Comparison of ENCODE assay signal across 1 cellular context in the genomic region with DNA sequence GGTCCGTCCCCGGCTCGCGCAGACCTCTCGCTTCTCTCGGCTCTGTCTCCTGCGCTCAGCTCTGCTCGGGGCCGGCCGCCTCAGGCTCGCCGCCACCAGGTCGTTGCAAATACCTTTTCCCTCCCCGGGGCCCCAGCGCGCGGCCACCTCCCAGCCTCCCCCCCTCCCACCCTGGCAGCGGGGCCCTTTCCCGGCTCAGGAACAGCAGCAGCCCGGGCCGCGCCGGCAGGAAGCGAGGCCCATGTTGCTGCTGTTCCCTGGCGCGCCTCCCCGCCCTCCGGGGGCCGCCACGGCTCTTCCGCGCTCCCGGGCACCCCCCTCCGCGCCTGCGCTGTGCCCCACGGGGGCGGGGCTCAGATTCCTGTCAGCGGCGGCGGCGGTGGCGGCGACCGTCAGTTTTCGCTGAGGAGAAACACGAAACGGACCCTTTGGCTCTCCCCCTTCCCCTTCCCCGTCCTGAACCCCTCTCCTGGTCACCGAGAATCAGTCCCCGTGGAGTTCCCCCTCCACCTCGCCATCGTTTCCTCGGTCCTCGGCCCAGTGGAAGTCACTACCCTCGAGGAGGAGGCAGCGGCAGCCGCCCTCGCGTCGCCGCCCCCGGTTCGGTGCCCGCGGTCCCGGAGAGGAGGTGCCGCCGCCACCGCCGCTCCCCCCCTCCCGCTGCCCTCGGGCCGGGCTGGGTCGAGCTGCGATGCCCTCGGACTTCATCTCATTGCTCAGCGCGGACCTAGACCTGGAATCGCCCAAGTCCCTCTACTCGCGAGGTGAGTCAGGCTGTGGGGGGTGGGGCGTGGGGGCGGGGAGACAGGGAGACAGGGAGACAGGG.
TF ChIP-seq lines count a peak whose summit lies in the region.

Gene NFAT5, plus strand, starts transcription at position 356 of the 826 bp plus-strand sequence. Its CDS starts 336 bp downstream, at position 692.

TF ChIP-seq in HepG2, 621 proteins besides CTCF, POLR2A, EP300 and RAD21 (continued from another document and continues in another):
- TF ChIP-seq, protein P1, sequence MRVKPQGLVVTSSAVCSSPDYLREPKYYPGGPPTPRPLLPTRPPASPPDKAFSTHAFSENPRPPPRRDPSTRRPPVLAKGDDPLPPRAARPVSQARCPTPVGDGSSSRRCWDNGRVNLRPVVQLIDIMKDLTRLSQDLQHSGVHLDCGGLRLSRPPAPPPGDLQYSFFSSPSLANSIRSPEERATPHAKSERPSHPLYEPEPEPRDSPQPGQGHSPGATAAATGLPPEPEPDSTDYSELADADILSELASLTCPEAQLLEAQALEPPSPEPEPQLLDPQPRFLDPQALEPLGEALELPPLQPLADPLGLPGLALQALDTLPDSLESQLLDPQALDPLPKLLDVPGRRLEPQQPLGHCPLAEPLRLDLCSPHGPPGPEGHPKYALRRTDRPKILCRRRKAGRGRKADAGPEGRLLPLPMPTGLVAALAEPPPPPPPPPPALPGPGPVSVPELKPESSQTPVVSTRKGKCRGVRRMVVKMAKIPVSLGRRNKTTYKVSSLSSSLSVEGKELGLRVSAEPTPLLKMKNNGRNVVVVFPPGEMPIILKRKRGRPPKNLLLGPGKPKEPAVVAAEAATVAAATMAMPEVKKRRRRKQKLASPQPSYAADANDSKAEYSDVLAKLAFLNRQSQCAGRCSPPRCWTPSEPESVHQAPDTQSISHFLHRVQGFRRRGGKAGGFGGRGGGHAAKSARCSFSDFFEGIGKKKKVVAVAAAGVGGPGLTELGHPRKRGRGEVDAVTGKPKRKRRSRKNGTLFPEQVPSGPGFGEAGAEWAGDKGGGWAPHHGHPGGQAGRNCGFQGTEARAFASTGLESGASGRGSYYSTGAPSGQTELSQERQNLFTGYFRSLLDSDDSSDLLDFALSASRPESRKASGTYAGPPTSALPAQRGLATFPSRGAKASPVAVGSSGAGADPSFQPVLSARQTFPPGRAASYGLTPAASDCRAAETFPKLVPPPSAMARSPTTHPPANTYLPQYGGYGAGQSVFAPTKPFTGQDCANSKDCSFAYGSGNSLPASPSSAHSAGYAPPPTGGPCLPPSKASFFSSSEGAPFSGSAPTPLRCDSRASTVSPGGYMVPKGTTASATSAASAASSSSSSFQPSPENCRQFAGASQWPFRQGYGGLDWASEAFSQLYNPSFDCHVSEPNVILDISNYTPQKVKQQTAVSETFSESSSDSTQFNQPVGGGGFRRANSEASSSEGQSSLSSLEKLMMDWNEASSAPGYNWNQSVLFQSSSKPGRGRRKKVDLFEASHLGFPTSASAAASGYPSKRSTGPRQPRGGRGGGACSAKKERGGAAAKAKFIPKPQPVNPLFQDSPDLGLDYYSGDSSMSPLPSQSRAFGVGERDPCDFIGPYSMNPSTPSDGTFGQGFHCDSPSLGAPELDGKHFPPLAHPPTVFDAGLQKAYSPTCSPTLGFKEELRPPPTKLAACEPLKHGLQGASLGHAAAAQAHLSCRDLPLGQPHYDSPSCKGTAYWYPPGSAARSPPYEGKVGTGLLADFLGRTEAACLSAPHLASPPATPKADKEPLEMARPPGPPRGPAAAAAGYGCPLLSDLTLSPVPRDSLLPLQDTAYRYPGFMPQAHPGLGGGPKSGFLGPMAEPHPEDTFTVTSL (CRISPR knock-in tag; IDR thresholded peaks at IDR 0.05; ENCODE audit: borderline replicate concordance): peak; percentile 57; the same call in 1 of the 2 replicates
- TF ChIP-seq MYPOP (CRISPR knock-in tag; IDR thresholded peaks at IDR 0.05) (peak; percentile 41; the same call in 1 of the 2 replicates), MAFF (IDR thresholded peaks at IDR 0.05; ENCODE audit: low read depth, low read length) (no peak), PHB2 (IDR thresholded peaks at IDR 0.05; ENCODE audit: partially characterized antibody) (no peak), HOXA9 (CRISPR knock-in tag; IDR thresholded peaks at IDR 0.05; ENCODE audit: borderline replicate concordance) (peak; percentile 90; the same call in 1 of the 2 replicates), JDP2 (CRISPR knock-in tag; IDR thresholded peaks at IDR 0.05; ENCODE audit: borderline replicate concordance) (no peak), SMARCC2 (IDR thresholded peaks at IDR 0.05) (no peak), ZNF512B (CRISPR knock-in tag; IDR thresholded peaks at IDR 0.05; ENCODE audit: borderline replicate concordance) (peak; percentile 50; the same call in 1 of the 2 replicates), KDM2A (CRISPR knock-in tag; IDR thresholded peaks at IDR 0.05; ENCODE audit: borderline replicate concordance, low read depth) (peak; percentile 78; the same call in 1 of the 2 replicates), MAFK (conservative IDR thresholded peaks at IDR 0.05 in 1 of 2, IDR thresholded peaks at IDR 0.05 in 1 of 2; ENCODE audit: low read length in 2 of 2) (no peak), ZNF350 (CRISPR knock-in tag; IDR thresholded peaks at IDR 0.05; ENCODE audit: borderline replicate concordance, low read depth) (peak; percentile 71), HNF1A (IDR thresholded peaks at IDR 0.05; ENCODE audit: low read depth) (peak; percentile 15; the same call in 1 of the 2 replicates), HNF1A (CRISPR knock-in tag; IDR thresholded peaks at IDR 0.05; ENCODE audit: borderline replicate concordance) (peak; percentile 93), DBP (CRISPR knock-in tag; IDR thresholded peaks at IDR 0.05; ENCODE audit: not compliant biosample characterization) (peak; percentile 36), MTF2 (CRISPR knock-in tag; IDR thresholded peaks at IDR 0.05; ENCODE audit: borderline replicate concordance) (peak; percentile 79; the same call in 1 of the 2 replicates), ZNF260 (CRISPR knock-in tag; IDR thresholded peaks at IDR 0.05; ENCODE audit: borderline replicate concordance, low read depth) (no peak), ZHX2 (IDR thresholded peaks at IDR 0.05; ENCODE audit: low read depth) (peak; percentile 83), ZHX2 (CRISPR knock-in tag; IDR thresholded peaks at IDR 0.05; ENCODE audit: borderline replicate concordance) (no peak; the same call in 1 of the 2 replicates), FOSL2 (CRISPR knock-in tag; IDR thresholded peaks at IDR 0.05) (peak; percentile 46), ZNF44 (CRISPR knock-in tag; IDR thresholded peaks at IDR 0.05) (0 out of 2 replicates have a peak, but pooled peaks have one; percentile 66)
- TF ChIP-seq, protein P2, sequence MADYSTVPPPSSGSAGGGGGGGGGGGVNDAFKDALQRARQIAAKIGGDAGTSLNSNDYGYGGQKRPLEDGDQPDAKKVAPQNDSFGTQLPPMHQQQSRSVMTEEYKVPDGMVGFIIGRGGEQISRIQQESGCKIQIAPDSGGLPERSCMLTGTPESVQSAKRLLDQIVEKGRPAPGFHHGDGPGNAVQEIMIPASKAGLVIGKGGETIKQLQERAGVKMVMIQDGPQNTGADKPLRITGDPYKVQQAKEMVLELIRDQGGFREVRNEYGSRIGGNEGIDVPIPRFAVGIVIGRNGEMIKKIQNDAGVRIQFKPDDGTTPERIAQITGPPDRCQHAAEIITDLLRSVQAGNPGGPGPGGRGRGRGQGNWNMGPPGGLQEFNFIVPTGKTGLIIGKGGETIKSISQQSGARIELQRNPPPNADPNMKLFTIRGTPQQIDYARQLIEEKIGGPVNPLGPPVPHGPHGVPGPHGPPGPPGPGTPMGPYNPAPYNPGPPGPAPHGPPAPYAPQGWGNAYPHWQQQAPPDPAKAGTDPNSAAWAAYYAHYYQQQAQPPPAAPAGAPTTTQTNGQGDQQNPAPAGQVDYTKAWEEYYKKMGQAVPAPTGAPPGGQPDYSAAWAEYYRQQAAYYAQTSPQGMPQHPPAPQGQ (CRISPR knock-in tag; IDR thresholded peaks at IDR 0.05; ENCODE audit: borderline replicate concordance): peak; percentile 87; the same call in 1 of the 2 replicates
